ENCODE assay signal across 8 cellular contexts in genomic region chr1:11100149-11100493, GRCh38. TPM values are rescaled to one million over a fixed set of nuclear protein-coding genes. Genes with fewer than 3 reads are reported as not detected.
DNase-seq lines count a peak whose midpoint lies in the region; ATAC-seq and TF ChIP-seq lines count a peak whose summit lies in the region.

No MANE protein-coding gene starts in this region.

- H3K36me3 ChIP-seq in muscle layer of duodenum (ENCODE audit: control insufficient read depth in 1 of 2, insufficient read depth in 2 of 2, low read length in 2 of 2) = peaks cover 4 to 16% of the 10 kb centered on the region in 2 donors

- no peak for ATAC-seq in left colon

- DNase-seq in AG04450 (ENCODE audit: low read depth, low spot score) (no peak), HuH-7.5 (ENCODE audit: low spot score) (peak; percentile 22), choroid plexus epithelial cell (ENCODE audit: low read depth) (no peak), SIG-M5 (lab: John Stamatoyannopoulos, UW) (no peak), amygdala (lab: John Stamatoyannopoulos, UW) (no peak), left colon (no peak), hepatic stellate cell (ENCODE audit: low spot score) (no peak)

- TF ChIP-seq CTCF in AG04450 (IDR thresholded peaks at IDR 0.05; ENCODE audit: low read depth, low read length) (no peak), choroid plexus epithelial cell (conservative IDR thresholded peaks at IDR 0.05; ENCODE audit: low read depth, low read length) (no peak)

- CTCF ChIA-PET in AG04450 (lab: Charles Lee) = interaction anchor here (1.2 to 2.9 kb wide), 2 partner anchors 63 to 141 kb away, joined by 4 to 20 read pairs; no protein-coding TSS in a partner anchor

- peaks cover 7 to 17% of the 10 kb centered on the region in 2 donors for H3K4me1 ChIP-seq in muscle layer of duodenum (ENCODE audit: control insufficient read depth in 1 of 2, insufficient read depth in 2 of 2, low read length in 2 of 2)

- H3K4me3 ChIP-seq in AG04450 (ENCODE audit: low read depth, low read length) = peak overlapping the region; percentile 95
- peak overlapping the region; percentile 69 for H3K4me3 ChIP-seq in choroid plexus epithelial cell (ENCODE audit: low read depth, low read length)
- peak overlapping the region; percentile 86 to 100 for H3K4me3 ChIP-seq in muscle layer of duodenum (ENCODE audit: low read depth in 1 of 2, low read length in 2 of 2)

- H3K9me3 ChIP-seq in AG04450 (ENCODE audit: control insufficient read depth, insufficient read depth, low read length) (no peaks in the 10 kb centered on the region; the same call in 1 of the 2 replicates), muscle layer of duodenum (ENCODE audit: control insufficient read depth in 1 of 2, low read length in 2 of 2) (no peaks in the 10 kb centered on the region)

- H3K27me3 ChIP-seq in AG04450 (ENCODE audit: control insufficient read depth, insufficient read depth, low read length) (no peaks in the 10 kb centered on the region), muscle layer of duodenum (ENCODE audit: low read depth, low read length) (no peaks in the 10 kb centered on the region)

- H3K27ac ChIP-seq in AG04450 (ENCODE audit: low read depth, low read length) (no peak overlapping the region), muscle layer of duodenum (ENCODE audit: low read length) (no peak overlapping the region)

- intact Hi-C loops in left colon (cut with DNase I, micrococcal nuclease) = no loop called here

- POLR2A ChIA-PET in AG04450 (lab: Yijun Ruan, JAX) = interaction anchor here (0.6 to 1.0 kb wide), 3 partner anchors 18 to 59 kb away, joined by 3 to 4 read pairs (median 3); no protein-coding TSS in a partner anchor

RNA-seq across cellular contexts. Expression of gene EXOSC10, which starts 0.5 kb away (rescaled TPM):
- polyA plus RNA-seq in AG04450 (2011; rRNA removed) = 62.7 and 65.9 TPM in 2 replicates
- 38.8 and 41.4 TPM in 2 replicates for polyA minus RNA-seq in AG04450 (2011; rRNA and poly(A)+ RNA removed)
- 10 to 100 TPM; 38.2 to 54.3 TPM for total RNA-seq in left colon

RNA-seq across cellular contexts. Expression of gene SRM, which starts 40.3 kb away (rescaled TPM):
- polyA plus RNA-seq in AG04450 (2011; rRNA removed) = 41.4 and 63.8 TPM in 2 replicates
- polyA minus RNA-seq in AG04450 (2011; rRNA and poly(A)+ RNA removed) = 84.0 and 117 TPM in 2 replicates
- total RNA-seq in left colon = 10 to 100 TPM; 17.8 to 29.9 TPM

RNA-seq across cellular contexts. Expression of gene MASP2, which starts 53.1 kb away (rescaled TPM):
- polyA plus RNA-seq in AG04450 (2011; rRNA removed) = not detected in 2 replicates
- not detected in 2 replicates for polyA minus RNA-seq in AG04450 (2011; rRNA and poly(A)+ RNA removed)
- not detected for total RNA-seq in left colon
